1 cellular context compared by ENCODE assay signal in the genomic region with DNA sequence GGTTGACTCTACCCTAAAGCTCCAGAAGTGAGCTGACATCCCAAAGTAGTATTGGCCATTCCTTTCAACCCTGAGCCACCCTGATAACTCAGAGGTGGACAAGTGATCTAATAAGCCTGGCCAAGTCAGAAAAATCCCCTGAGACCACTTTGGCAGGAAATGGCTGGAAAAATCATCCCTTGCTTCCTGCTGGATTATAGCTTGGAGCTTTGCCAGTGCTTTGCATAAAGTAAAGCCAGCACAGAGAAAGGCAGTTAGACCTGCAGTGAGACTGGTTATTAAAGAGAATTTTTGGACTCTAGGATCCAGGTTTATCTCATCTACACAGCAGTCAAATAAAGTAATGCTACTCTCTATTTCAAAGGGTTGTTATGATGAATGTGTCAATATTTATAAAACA.
TF ChIP-seq lines count a peak whose summit lies in the region.

No MANE protein-coding gene starts in this region.

TF ChIP-seq in K562, 482 proteins besides CTCF, POLR2A, EP300 and RAD21:
- TF ChIP-seq, protein P1, sequence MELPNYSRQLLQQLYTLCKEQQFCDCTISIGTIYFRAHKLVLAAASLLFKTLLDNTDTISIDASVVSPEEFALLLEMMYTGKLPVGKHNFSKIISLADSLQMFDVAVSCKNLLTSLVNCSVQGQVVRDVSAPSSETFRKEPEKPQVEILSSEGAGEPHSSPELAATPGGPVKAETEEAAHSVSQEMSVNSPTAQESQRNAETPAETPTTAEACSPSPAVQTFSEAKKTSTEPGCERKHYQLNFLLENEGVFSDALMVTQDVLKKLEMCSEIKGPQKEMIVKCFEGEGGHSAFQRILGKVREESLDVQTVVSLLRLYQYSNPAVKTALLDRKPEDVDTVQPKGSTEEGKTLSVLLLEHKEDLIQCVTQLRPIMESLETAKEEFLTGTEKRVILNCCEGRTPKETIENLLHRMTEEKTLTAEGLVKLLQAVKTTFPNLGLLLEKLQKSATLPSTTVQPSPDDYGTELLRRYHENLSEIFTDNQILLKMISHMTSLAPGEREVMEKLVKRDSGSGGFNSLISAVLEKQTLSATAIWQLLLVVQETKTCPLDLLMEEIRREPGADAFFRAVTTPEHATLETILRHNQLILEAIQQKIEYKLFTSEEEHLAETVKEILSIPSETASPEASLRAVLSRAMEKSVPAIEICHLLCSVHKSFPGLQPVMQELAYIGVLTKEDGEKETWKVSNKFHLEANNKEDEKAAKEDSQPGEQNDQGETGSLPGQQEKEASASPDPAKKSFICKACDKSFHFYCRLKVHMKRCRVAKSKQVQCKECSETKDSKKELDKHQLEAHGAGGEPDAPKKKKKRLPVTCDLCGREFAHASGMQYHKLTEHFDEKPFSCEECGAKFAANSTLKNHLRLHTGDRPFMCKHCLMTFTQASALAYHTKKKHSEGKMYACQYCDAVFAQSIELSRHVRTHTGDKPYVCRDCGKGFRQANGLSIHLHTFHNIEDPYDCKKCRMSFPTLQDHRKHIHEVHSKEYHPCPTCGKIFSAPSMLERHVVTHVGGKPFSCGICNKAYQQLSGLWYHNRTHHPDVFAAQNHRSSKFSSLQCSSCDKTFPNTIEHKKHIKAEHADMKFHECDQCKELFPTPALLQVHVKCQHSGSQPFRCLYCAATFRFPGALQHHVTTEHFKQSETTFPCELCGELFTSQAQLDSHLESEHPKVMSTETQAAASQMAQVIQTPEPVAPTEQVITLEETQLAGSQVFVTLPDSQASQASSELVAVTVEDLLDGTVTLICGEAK (IDR thresholded peaks at IDR 0.05), result no peak
- TF ChIP-seq, protein P1 (CRISPR knock-in tag; IDR thresholded peaks at IDR 0.05), result no peak
- TF ChIP-seq MYC (IDR thresholded peaks at IDR 0.05; ENCODE audit: low read depth, low read length) (no peak), MYC (CRISPR knock-in tag; IDR thresholded peaks at IDR 0.05; ENCODE audit: borderline replicate concordance, low read depth) (no peak), NFIC (IDR thresholded peaks at IDR 0.05) (peak; percentile 40), NFYB (IDR thresholded peaks at IDR 0.05; ENCODE audit: extremely low read depth, insufficient read length) (no peak), ZC3H8 (IDR thresholded peaks at IDR 0.05) (no peak)
